In the genomic region with DNA sequence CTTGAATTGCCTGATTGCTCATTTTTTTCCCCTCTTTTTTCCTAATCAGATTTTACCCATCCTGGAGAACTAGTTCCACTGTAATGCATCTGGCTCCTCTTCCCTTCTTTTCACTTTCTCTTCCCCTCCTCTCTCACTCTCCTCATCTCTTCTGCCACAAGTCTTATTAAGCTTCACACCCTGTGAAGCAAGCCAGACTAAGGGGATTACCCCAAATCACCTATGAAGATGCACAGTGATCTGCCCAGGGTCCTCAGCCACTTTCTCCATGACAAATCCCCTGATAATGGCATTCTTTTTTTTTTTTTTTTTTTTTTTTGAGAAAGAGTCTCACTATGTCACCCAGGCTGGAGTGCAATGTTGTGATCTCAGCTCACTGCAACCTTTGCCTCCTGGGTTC, we compare ENCODE assay signal across 1 cellular context.
TF ChIP-seq lines count a peak whose summit lies in the region.

No MANE protein-coding gene starts in this region.

TF ChIP-seq in WTC11, 78 proteins besides CTCF, POLR2A, EP300 and RAD21 (continued from another document):
- TF ChIP-seq, protein P1, sequence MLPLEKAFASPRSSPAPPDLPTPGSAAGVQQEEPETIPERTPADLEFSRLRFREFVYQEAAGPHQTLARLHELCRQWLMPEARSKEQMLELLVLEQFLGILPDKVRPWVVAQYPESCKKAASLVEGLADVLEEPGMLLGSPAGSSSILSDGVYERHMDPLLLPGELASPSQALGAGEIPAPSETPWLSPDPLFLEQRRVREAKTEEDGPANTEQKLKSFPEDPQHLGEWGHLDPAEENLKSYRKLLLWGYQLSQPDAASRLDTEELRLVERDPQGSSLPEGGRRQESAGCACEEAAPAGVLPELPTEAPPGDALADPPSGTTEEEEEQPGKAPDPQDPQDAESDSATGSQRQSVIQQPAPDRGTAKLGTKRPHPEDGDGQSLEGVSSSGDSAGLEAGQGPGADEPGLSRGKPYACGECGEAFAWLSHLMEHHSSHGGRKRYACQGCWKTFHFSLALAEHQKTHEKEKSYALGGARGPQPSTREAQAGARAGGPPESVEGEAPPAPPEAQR (CRISPR knock-in tag; IDR thresholded peaks at IDR 0.05) = no peak
- TF ChIP-seq TP53 (CRISPR knock-in tag; IDR thresholded peaks at IDR 0.05) = no peak
- no peak for TF ChIP-seq NFATC4 (CRISPR knock-in tag; IDR thresholded peaks at IDR 0.05)
- TF ChIP-seq, protein P2, sequence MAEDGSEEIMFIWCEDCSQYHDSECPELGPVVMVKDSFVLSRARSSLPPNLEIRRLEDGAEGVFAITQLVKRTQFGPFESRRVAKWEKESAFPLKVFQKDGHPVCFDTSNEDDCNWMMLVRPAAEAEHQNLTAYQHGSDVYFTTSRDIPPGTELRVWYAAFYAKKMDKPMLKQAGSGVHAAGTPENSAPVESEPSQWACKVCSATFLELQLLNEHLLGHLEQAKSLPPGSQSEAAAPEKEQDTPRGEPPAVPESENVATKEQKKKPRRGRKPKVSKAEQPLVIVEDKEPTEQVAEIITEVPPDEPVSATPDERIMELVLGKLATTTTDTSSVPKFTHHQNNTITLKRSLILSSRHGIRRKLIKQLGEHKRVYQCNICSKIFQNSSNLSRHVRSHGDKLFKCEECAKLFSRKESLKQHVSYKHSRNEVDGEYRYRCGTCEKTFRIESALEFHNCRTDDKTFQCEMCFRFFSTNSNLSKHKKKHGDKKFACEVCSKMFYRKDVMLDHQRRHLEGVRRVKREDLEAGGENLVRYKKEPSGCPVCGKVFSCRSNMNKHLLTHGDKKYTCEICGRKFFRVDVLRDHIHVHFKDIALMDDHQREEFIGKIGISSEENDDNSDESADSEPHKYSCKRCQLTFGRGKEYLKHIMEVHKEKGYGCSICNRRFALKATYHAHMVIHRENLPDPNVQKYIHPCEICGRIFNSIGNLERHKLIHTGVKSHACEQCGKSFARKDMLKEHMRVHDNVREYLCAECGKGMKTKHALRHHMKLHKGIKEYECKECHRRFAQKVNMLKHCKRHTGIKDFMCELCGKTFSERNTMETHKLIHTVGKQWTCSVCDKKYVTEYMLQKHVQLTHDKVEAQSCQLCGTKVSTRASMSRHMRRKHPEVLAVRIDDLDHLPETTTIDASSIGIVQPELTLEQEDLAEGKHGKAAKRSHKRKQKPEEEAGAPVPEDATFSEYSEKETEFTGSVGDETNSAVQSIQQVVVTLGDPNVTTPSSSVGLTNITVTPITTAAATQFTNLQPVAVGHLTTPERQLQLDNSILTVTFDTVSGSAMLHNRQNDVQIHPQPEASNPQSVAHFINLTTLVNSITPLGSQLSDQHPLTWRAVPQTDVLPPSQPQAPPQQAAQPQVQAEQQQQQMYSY (CRISPR knock-in tag; IDR thresholded peaks at IDR 0.05) = no peak
- TF ChIP-seq SMAD3 (CRISPR knock-in tag; IDR thresholded peaks at IDR 0.05; ENCODE audit: borderline replicate concordance) = no peak
- TF ChIP-seq, protein P3, sequence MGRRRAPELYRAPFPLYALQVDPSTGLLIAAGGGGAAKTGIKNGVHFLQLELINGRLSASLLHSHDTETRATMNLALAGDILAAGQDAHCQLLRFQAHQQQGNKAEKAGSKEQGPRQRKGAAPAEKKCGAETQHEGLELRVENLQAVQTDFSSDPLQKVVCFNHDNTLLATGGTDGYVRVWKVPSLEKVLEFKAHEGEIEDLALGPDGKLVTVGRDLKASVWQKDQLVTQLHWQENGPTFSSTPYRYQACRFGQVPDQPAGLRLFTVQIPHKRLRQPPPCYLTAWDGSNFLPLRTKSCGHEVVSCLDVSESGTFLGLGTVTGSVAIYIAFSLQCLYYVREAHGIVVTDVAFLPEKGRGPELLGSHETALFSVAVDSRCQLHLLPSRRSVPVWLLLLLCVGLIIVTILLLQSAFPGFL (CRISPR knock-in tag; IDR thresholded peaks at IDR 0.05; ENCODE audit: borderline replicate concordance) = no peak
- TF ChIP-seq, protein P4, sequence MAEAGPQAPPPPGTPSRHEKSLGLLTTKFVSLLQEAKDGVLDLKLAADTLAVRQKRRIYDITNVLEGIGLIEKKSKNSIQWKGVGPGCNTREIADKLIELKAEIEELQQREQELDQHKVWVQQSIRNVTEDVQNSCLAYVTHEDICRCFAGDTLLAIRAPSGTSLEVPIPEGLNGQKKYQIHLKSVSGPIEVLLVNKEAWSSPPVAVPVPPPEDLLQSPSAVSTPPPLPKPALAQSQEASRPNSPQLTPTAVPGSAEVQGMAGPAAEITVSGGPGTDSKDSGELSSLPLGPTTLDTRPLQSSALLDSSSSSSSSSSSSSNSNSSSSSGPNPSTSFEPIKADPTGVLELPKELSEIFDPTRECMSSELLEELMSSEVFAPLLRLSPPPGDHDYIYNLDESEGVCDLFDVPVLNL (CRISPR knock-in tag; IDR thresholded peaks at IDR 0.05; ENCODE audit: borderline replicate concordance, low read depth) = no peak
